In genomic region chr20:3472105-3472504, GRCh38 we compare ENCODE assay signal across 8 cellular contexts. TPM values are rescaled to one million over a fixed set of nuclear protein-coding genes. Genes with fewer than 3 reads are reported as not detected.
DNase-seq lines count a peak whose midpoint lies in the region; ATAC-seq and TF ChIP-seq lines count a peak whose summit lies in the region.

No MANE protein-coding gene starts in this region.

- H3K9ac ChIP-seq in OCI-LY1 (ENCODE audit: low read length) (peak overlapping the region; percentile 68), endodermal cell (ENCODE audit: extremely low read depth, low read length, poor library complexity, severe bottlenecking) (no peak overlapping the region)

- in situ Hi-C loops in KBM-7 (cut with MboI; ENCODE audit: low pct_unique_long_range_greater_than_20kb, low sequenced_read_pairs): no loop called here

- POLR2A ChIA-PET in CD8-positive, alpha-beta memory T cell (lab: Charles Lee): no interaction called here

- no peaks in the 10 kb centered on the region for H3K9me3 Mint-ChIP-seq in CD8-positive, alpha-beta memory T cell
- no peaks in the 10 kb centered on the region for H3K9me3 Mint-ChIP-seq in endodermal cell
- H3K9me3 Mint-ChIP-seq in osteocyte (ENCODE audit: unreplicated experiment): no peaks in the 10 kb centered on the region

- no peak for DNase-seq in CD8-positive, alpha-beta memory T cell
- DNase-seq in endodermal cell (no peak), osteocyte (ENCODE audit: extremely low spot score, unreplicated experiment) (no peak), NCI-H187 (lab: John Stamatoyannopoulos, UW) (no peak), KBM-7 (no peak), NOMO-1 treated with DMSO at 0.1 percent for 48 hours (lab: John Stamatoyannopoulos, UW; ENCODE audit: unreplicated experiment) (no peak)

- H2AFZ ChIP-seq in OCI-LY1 (ENCODE audit: low read length): no peak overlapping the region

- ATAC-seq in HG03139 (IDR thresholded peaks at IDR 0.05; ENCODE audit: unreplicated experiment): no peak

- H3K27me3 Mint-ChIP-seq in CD8-positive, alpha-beta memory T cell: no peaks in the 10 kb centered on the region
- H3K27me3 Mint-ChIP-seq in endodermal cell (ENCODE audit: insufficient read depth) (peaks cover 42% of the 10 kb centered on the region), osteocyte (ENCODE audit: unreplicated experiment) (no peaks in the 10 kb centered on the region)

- H3K27ac Mint-ChIP-seq in CD8-positive, alpha-beta memory T cell: peak overlapping the region in 6 of 8 donors; percentile 65 to 95 (median 91)
- H3K27ac Mint-ChIP-seq in endodermal cell (no peak overlapping the region), osteocyte (ENCODE audit: unreplicated experiment) (peak overlapping the region; percentile 29)

- peak overlapping the region; percentile 44 for H3K4me3 ChIP-seq in CD8-positive, alpha-beta memory T cell (ENCODE audit: low read length)
- H3K4me3 ChIP-seq in OCI-LY1 (ENCODE audit: low read depth, low read length, poor library complexity, severe bottlenecking) (peak overlapping the region; percentile 74), endodermal cell (ENCODE audit: low read length) (peak overlapping the region; percentile 99)

- H3K4me3 Mint-ChIP-seq in CD8-positive, alpha-beta memory T cell: peak overlapping the region; percentile 93 to 98 (median 95)
- peak overlapping the region; percentile 91 for H3K4me3 Mint-ChIP-seq in endodermal cell
- H3K4me3 Mint-ChIP-seq in osteocyte (ENCODE audit: unreplicated experiment): peak overlapping the region; percentile 89

- H3K36me3 ChIP-seq in CD8-positive, alpha-beta memory T cell (ENCODE audit: insufficient read depth, low read length): no peaks in the 10 kb centered on the region
- no peaks in the 10 kb centered on the region for H3K36me3 ChIP-seq in OCI-LY1 (ENCODE audit: insufficient read depth, low read length)
- no peaks in the 10 kb centered on the region for H3K36me3 ChIP-seq in endodermal cell (ENCODE audit: control insufficient read depth, insufficient read depth, low read length)

- no peaks in the 10 kb centered on the region for H3K9me3 ChIP-seq in CD8-positive, alpha-beta memory T cell (ENCODE audit: low read length)
- H3K9me3 ChIP-seq in OCI-LY1 (ENCODE audit: low read length) (no peaks in the 10 kb centered on the region), endodermal cell (ENCODE audit: control insufficient read depth, low read length) (no peaks in the 10 kb centered on the region)

- H4K20me1 ChIP-seq in OCI-LY1 (ENCODE audit: insufficient read depth, low read length): no peaks in the 10 kb centered on the region

- H3K36me3 Mint-ChIP-seq in CD8-positive, alpha-beta memory T cell: peaks cover 0 to 8% (median 0%) of the 10 kb centered on the region in 3 donors
- H3K36me3 Mint-ChIP-seq in endodermal cell (ENCODE audit: low read depth): no peaks in the 10 kb centered on the region
- no peaks in the 10 kb centered on the region for H3K36me3 Mint-ChIP-seq in osteocyte (ENCODE audit: unreplicated experiment)

- H3F3A ChIP-seq in OCI-LY1 (ENCODE audit: insufficient read depth, low read length): no peaks in the 10 kb centered on the region

- peak overlapping the region; percentile 65 for H3K4me2 ChIP-seq in OCI-LY1 (ENCODE audit: low read length)

- CTCF ChIA-PET in CD8-positive, alpha-beta memory T cell (lab: Charles Lee): no interaction called here

- no peaks in the 10 kb centered on the region for H3K27me3 ChIP-seq in CD8-positive, alpha-beta memory T cell (ENCODE audit: insufficient read depth, low read length, poor library complexity, severe bottlenecking)
- H3K27me3 ChIP-seq in OCI-LY1 (ENCODE audit: insufficient read depth, low read length) (no peaks in the 10 kb centered on the region), endodermal cell (ENCODE audit: control insufficient read depth, insufficient read depth, low read length, poor library complexity, severe bottlenecking) (no peaks in the 10 kb centered on the region)

- 93 to 95% methylated on average over 3 of the region's 3 CpGs for WGBS in endodermal cell (ENCODE audit: insufficient coverage in 1 of 2, insufficient read length in 1 of 2), 2 experiments

- no peaks in the 10 kb centered on the region for H3K79me2 ChIP-seq in OCI-LY1 (ENCODE audit: insufficient read depth, low read length)

- H3K4me1 ChIP-seq in CD8-positive, alpha-beta memory T cell (ENCODE audit: insufficient read depth, low read length): peaks cover 23% of the 10 kb centered on the region
- H3K4me1 ChIP-seq in OCI-LY1 (ENCODE audit: insufficient read depth, low read length, severe bottlenecking) (peaks cover 16% of the 10 kb centered on the region), endodermal cell (ENCODE audit: control insufficient read depth, insufficient read depth, low read length) (no peaks in the 10 kb centered on the region)

- TF ChIP-seq CTCF in OCI-LY1 (IDR thresholded peaks at IDR 0.05; ENCODE audit: low read length) (no peak), endodermal cell (conservative IDR thresholded peaks at IDR 0.05) (no peak), osteocyte (IDR thresholded peaks at IDR 0.05) (no peak)

- no peak overlapping the region for H3K27ac ChIP-seq in CD8-positive, alpha-beta memory T cell (ENCODE audit: low read depth, low read length)
- no peak overlapping the region for H3K27ac ChIP-seq in OCI-LY1 (ENCODE audit: low read depth, low read length, poor library complexity, severe bottlenecking)
- H3K27ac ChIP-seq in endodermal cell (ENCODE audit: low read depth, low read length): no peak overlapping the region

- H3K9me2 ChIP-seq in OCI-LY1 (ENCODE audit: low read depth, low read length): no peaks in the 10 kb centered on the region

- peaks cover 34 to 43% (median 37%) of the 10 kb centered on the region in 3 donors for H3K4me1 Mint-ChIP-seq in CD8-positive, alpha-beta memory T cell
- H3K4me1 Mint-ChIP-seq in endodermal cell (peaks cover 23% of the 10 kb centered on the region), osteocyte (ENCODE audit: unreplicated experiment) (peaks cover 31% of the 10 kb centered on the region)

RNA-seq across cellular contexts. Expression of gene ATRN, which starts 1.3 kb away (rescaled TPM):
- 10 to 100 TPM; 10.8 to 11.2 TPM for total RNA-seq in CD8-positive, alpha-beta memory T cell
- polyA plus RNA-seq in CD8-positive, alpha-beta memory T cell: 9.4 TPM
- total RNA-seq in endodermal cell: 10 to 100 TPM; 27.4 to 31.2 TPM
- 26.3 TPM for polyA plus RNA-seq in endodermal cell (2013, experiment 1 of 2)
- polyA plus RNA-seq in endodermal cell (2013, experiment 2 of 2): 22.9 TPM
- total RNA-seq in osteocyte: 50.1 and 50.2 TPM in 2 replicates

Comparison
In these comparisons a context has a peak if more than half of its experiments do, and no peak if none do; other contexts are left out.
1. H3K4me3 ChIP-seq: peak in every context shown above with its lines; median percentile 99 in endodermal cell; 74 in OCI-LY1; 44 in CD8-positive, alpha-beta memory T cell.